Comparison of ENCODE assay signal across 7 cellular contexts in the genomic region with DNA sequence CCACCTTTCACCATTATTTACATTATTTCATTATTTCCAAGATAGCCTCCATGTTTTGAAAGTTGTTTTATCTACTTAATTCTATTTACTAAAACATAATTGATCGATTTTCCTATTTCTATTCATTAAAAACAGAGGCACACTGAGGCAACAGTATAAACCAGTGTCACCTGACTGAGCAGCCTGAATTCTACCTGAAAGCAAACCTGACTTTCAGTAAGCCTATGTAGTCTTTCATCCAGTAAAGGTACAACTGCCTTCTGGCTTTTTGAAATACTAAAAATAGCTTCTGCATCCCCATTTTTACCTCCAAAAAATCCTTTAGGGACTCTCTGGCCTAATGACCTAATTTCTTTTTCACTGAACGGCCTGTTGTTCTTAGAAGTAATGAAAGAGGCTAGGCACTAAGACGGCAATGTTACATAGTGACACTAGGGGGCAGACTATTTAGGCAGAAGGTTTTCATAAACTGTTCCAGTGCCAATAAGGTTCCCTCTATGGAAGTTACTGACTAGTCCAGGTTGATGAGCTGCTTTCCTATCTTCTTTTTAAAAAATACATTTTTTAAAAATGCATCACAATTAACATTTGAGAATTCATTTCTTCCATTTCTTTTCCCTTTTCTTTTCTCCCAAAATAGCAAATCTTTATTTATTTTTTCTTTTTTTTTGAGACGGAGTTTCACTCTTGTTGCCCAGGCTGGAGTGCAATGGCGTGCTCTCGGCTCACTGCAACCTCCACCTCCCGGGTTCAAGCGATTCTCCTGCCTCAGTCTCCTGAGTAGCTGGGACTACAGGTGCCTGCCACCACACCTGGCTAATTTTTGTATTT. TPM values are rescaled to one million over a fixed set of nuclear protein-coding genes. Genes with fewer than 3 reads are reported as not detected.
DNase-seq lines count a peak whose midpoint lies in the region; ATAC-seq and TF ChIP-seq lines count a peak whose summit lies in the region.

No MANE protein-coding gene starts in this region.

- intact Hi-C loops in body of pancreas (cut with DNase I): no loop called here

- no peaks in the 10 kb centered on the region for H3K27me3 ChIP-seq in body of pancreas

- no peak for TF ChIP-seq POLR2A in body of pancreas (IDR thresholded peaks at IDR 0.05)

- H3K9me3 ChIP-seq in body of pancreas: no peaks in the 10 kb centered on the region

- peaks cover 0 to 11% of the 10 kb centered on the region in 2 donors for H3K36me3 ChIP-seq in body of pancreas (replicated peaks in 1 of 2; ENCODE audit: insufficient read depth in 1 of 2, low read depth in 2 of 2)

- TF ChIP-seq CTCF in body of pancreas (IDR thresholded peaks at IDR 0.05): peak; percentile 58 to 94 (median 84)

- DNase-seq in Daoy (ENCODE audit: low read depth) (peak; percentile 49), HS-5 (ENCODE audit: low read depth) (peak; percentile 10), NCI-H82 treated with DMSO at 0.1 percent for 48 hours (lab: John Stamatoyannopoulos, UW; ENCODE audit: unreplicated experiment) (peak; percentile 74), body of pancreas (peak in 2 of 4 donors; percentile 40 to 44), inferior parietal cortex (ENCODE audit: extremely low spot score) (peak; percentile 87)
- DNase-seq in stimulated activated naive CD8-positive, alpha-beta T cell treated with anti-CD3 and anti-CD28 coated beads, Interleukin-15, Interleukin-2, amounts not matched to agents 100 U/mL and 50 U/mL, for 24 hours: no peak

- no peak overlapping the region for H3K4me3 ChIP-seq in body of pancreas

- 53 to 55% methylated on average over 8 of the region's 8 CpGs for whole genome bisulfite sequencing in body of pancreas, 2 donors

- peaks cover 31% of the 10 kb centered on the region for H3K4me1 ChIP-seq in body of pancreas

- ATAC-seq in body of pancreas (peak; percentile 78), GM19035 (IDR thresholded peaks at IDR 0.05; ENCODE audit: unreplicated experiment) (no peak)
- peak; percentile 69 for ATAC-seq in stimulated activated naive CD8-positive, alpha-beta T cell treated with anti-CD3 and anti-CD28 coated beads, Interleukin-15, Interleukin-2, amounts not matched to agents 100 U/mL and 50 U/mL, for 24 hours

- no peak overlapping the region for H3K27ac ChIP-seq in body of pancreas

RNA-seq across cellular contexts. Expression of a gene that starts 17.5 kb away (rescaled TPM):
- total RNA-seq in Daoy (2014; rRNA removed; shearing (Covaris generic)): 170 and 239 TPM in 2 replicates
- 100 to 1,000 TPM; 111 to 135 TPM for total RNA-seq in body of pancreas

RNA-seq across cellular contexts. Expression of a gene that starts 38.2 kb away (rescaled TPM):
- 5.5 and 7.9 TPM in 2 replicates for total RNA-seq in Daoy (2014; rRNA removed; shearing (Covaris generic))
- 10 to 100 TPM; 17.4 to 70.5 TPM for total RNA-seq in body of pancreas
